ENCODE assay signal across 8 cellular contexts in the genomic region with DNA sequence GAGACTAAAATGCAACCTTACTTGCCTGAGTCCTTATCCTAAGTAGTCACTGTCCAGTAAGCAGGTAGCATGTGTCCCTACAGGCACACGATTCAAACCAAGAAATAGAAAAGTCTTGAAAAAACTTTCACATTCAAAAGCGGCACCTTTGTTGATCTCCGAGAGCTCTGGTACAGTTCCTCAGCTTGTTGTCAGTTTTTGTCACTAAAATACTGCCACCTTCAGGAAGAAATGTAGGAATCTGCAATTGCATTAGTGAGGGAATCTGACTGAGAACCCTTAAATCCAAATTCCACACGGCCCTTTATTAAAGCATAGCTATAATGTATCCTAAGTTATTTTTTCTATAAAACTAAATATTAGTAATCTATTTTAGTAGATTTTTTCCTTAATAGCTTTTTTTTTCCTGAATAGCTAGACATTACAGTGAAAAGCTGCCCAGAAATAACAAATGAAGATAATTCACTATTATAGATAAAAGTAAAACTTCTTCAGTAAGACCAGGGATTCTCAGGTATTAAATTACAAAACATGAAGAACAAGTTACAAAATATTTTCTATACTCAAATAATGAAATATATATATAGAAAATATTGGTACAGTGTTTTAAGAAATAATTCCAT. TPM values are rescaled to one million over a fixed set of nuclear protein-coding genes. Genes with fewer than 3 reads are reported as not detected.
A peak's percentile ranks its signal among the peaks of the same experiment; 100 is the strongest.
DNase-seq lines count a peak whose midpoint lies in the region; ATAC-seq and TF ChIP-seq lines count a peak whose summit lies in the region.

No MANE protein-coding gene starts in this region.

- CTCF ChIA-PET in activated CD4-positive, alpha-beta T cell treated with anti-CD3 and anti-CD28 coated beads, Interleukin-2, amount 10 ng/mL, durations not matched to agents 7 days and 5 days (lab: Charles Lee) = interaction anchor here (0.7 to 1.3 kb wide), 8 partner anchors 8 to 1792 kb away, joined by 3 to 9 read pairs (median 5); no protein-coding TSS in a partner anchor
- CTCF ChIA-PET in PC-9 (lab: Charles Lee) = interaction anchor here (0.5 to 2.9 kb wide), 17 partner anchors 8 to 1275 kb away, joined by 3 to 23 read pairs (median 4); no protein-coding TSS in a partner anchor

- H3K4me3 ChIP-seq in PC-9 (peak overlapping the region; percentile 43; the same call in 1 of the 2 replicates), choroid plexus epithelial cell (ENCODE audit: low read depth, low read length) (peak overlapping the region; percentile 47), right lobe of liver (no peak overlapping the region), upper lobe of left lung (peak overlapping the region in 2 of 4 donors; percentile 21 to 22)

- no peaks in the 10 kb centered on the region for H3K9me3 Mint-ChIP-seq in activated CD4-positive, alpha-beta T cell treated with anti-CD3 and anti-CD28 coated beads, Interleukin-2, amount 10 ng/mL, durations not matched to agents 7 days and 5 days

- TF ChIP-seq POLR2A in right lobe of liver (IDR thresholded peaks at IDR 0.05) (no peak), upper lobe of left lung (IDR thresholded peaks at IDR 0.05) (no peak)

- BruUV-seq in PC-9 (replicated peaks; lab: Mats Ljungman, UMichigan) = no TSS peak

- peak; percentile 45 for DNase-seq in activated CD4-positive, alpha-beta T cell treated with anti-CD3 and anti-CD28 coated beads, Interleukin-2, amount 10 ng/mL, durations not matched to agents 7 days and 5 days
- DNase-seq in activated CD4-positive, alpha-beta T cell treated with anti-CD3 and anti-CD28 coated beads, Interleukin-2, amount 50 U/mL, for 48 hours = no peak
- peak; percentile 82 for DNase-seq in HT1080 (ENCODE audit: low read depth)
- DNase-seq in PC-9 = peak; percentile 30 to 76
- peak; percentile 89 for DNase-seq in choroid plexus epithelial cell (ENCODE audit: low read depth)
- no peak for DNase-seq in right lobe of liver
- no peak for DNase-seq in upper lobe of left lung

- H3K36me3 Mint-ChIP-seq in activated CD4-positive, alpha-beta T cell treated with anti-CD3 and anti-CD28 coated beads, Interleukin-2, amount 10 ng/mL, durations not matched to agents 7 days and 5 days (ENCODE audit: low read depth) = no peaks in the 10 kb centered on the region

- H3K27ac ChIP-seq in PC-9 (no peak overlapping the region), right lobe of liver (no peak overlapping the region), upper lobe of left lung (no peak overlapping the region)

- no peaks in the 10 kb centered on the region for H4K20me1 ChIP-seq in PC-9 (ENCODE audit: insufficient read depth)

- peaks cover 22% of the 10 kb centered on the region for H3K27me3 Mint-ChIP-seq in activated CD4-positive, alpha-beta T cell treated with anti-CD3 and anti-CD28 coated beads, Interleukin-2, amount 10 ng/mL, durations not matched to agents 7 days and 5 days

- peaks cover 3% of the 10 kb centered on the region for H3K4me1 Mint-ChIP-seq in activated CD4-positive, alpha-beta T cell treated with anti-CD3 and anti-CD28 coated beads, Interleukin-2, amount 10 ng/mL, durations not matched to agents 7 days and 5 days

- WGBS in right lobe of liver (ENCODE audit: insufficient coverage, low coverage, low lambda C conversion rate, missing lambda C conversion rate) = under 1% methylated on average over 4 of the region's 4 CpGs
- 0 to 1% methylated on average over 4 of the region's 4 CpGs for WGBS in upper lobe of left lung, 2 donors

- no peak for TF ChIP-seq EP300 in upper lobe of left lung (IDR thresholded peaks at IDR 0.05)

- peak overlapping the region; percentile 80; the same call in 1 of the 2 replicates for H2AFZ ChIP-seq in PC-9

- H3K9me2 ChIP-seq in PC-9 (ENCODE audit: insufficient read depth) = no peaks in the 10 kb centered on the region

- no peaks in the 10 kb centered on the region for H3K27me3 ChIP-seq in PC-9 (ENCODE audit: insufficient read depth, low read depth)
- H3K27me3 ChIP-seq in right lobe of liver = no peaks in the 10 kb centered on the region
- H3K27me3 ChIP-seq in upper lobe of left lung = no peaks in the 10 kb centered on the region

- no peak overlapping the region for H3K4me3 Mint-ChIP-seq in activated CD4-positive, alpha-beta T cell treated with anti-CD3 and anti-CD28 coated beads, Interleukin-2, amount 10 ng/mL, durations not matched to agents 7 days and 5 days

- H3K9me3 ChIP-seq in PC-9 (ENCODE audit: insufficient read depth, low read depth) (no peaks in the 10 kb centered on the region), right lobe of liver (peaks cover 0 to 2% (median 0%) of the 10 kb centered on the region in 4 donors), upper lobe of left lung (no peaks in the 10 kb centered on the region)

- POLR2A ChIA-PET in activated CD4-positive, alpha-beta T cell treated with anti-CD3 and anti-CD28 coated beads, Interleukin-2, amount 10 ng/mL, durations not matched to agents 7 days and 5 days (lab: Charles Lee) = interaction anchor here (0.6 kb wide), 1 partner anchor 10 kb away, joined by 3 read pairs; no protein-coding TSS in a partner anchor
- POLR2A ChIA-PET in PC-9 (lab: Charles Lee; ENCODE audit: unreplicated experiment) = interaction anchor here (0.7 kb wide), 2 partner anchors 9 to 603 kb away, joined by 6 to 7 read pairs; no protein-coding TSS in a partner anchor

- H3K27ac Mint-ChIP-seq in activated CD4-positive, alpha-beta T cell treated with anti-CD3 and anti-CD28 coated beads, Interleukin-2, amount 10 ng/mL, durations not matched to agents 7 days and 5 days = no peak overlapping the region

- peak overlapping the region; percentile 77 for H3K4me2 ChIP-seq in PC-9

- no peaks in the 10 kb centered on the region for H3K36me3 ChIP-seq in PC-9 (ENCODE audit: low read depth)
- H3K36me3 ChIP-seq in right lobe of liver = no peaks in the 10 kb centered on the region
- H3K36me3 ChIP-seq in upper lobe of left lung = no peaks in the 10 kb centered on the region

- H3K4me1 ChIP-seq in PC-9 (replicated peaks; ENCODE audit: insufficient read depth) = peaks cover 11% of the 10 kb centered on the region; the same call in 1 of the 2 replicates
- no peaks in the 10 kb centered on the region for H3K4me1 ChIP-seq in right lobe of liver
- H3K4me1 ChIP-seq in upper lobe of left lung = peaks cover 0 to 10% (median 4%) of the 10 kb centered on the region in 4 donors

- intact Hi-C loops in PC-9 (cut with micrococcal nuclease; ENCODE audit: unreplicated experiment) = loop anchor here (1.0 to 10.0 kb wide), 2 partner anchors 149 to 244 kb away; no protein-coding TSS in a partner anchor
- intact Hi-C loops in right lobe of liver (cut with DNase I) = no loop called here

- H3F3A ChIP-seq in PC-9 (ENCODE audit: insufficient read depth, low read depth) = no peaks in the 10 kb centered on the region

- ATAC-seq in GM21528 (IDR thresholded peaks at IDR 0.05; ENCODE audit: low FRiP score, unreplicated experiment) = peak; percentile 71
- ATAC-seq in right lobe of liver = peak; percentile 84 to 94 (median 90)
- peak in 1 of 2 donors; percentile 84 for ATAC-seq in upper lobe of left lung (ENCODE audit: low FRiP score in 2 of 2)

- TF ChIP-seq CTCF in PC-9 (conservative IDR thresholded peaks at IDR 0.05) (peak; percentile 93), choroid plexus epithelial cell (conservative IDR thresholded peaks at IDR 0.05; ENCODE audit: low read depth, low read length) (peak; percentile 70), right lobe of liver (IDR thresholded peaks at IDR 0.05) (peak; percentile 60 to 75 (median 72)), upper lobe of left lung (IDR thresholded peaks at IDR 0.05) (peak in 5 of 6 experiments; percentile 42 to 61 (median 55))

- H3K79me2 ChIP-seq in PC-9 (ENCODE audit: low read depth) = no peaks in the 10 kb centered on the region

RNA-seq across cellular contexts. Expression of a gene that starts 44.0 kb away (rescaled TPM):
- not detected for total RNA-seq in activated CD4-positive, alpha-beta T cell treated with anti-CD3 and anti-CD28 coated beads, Interleukin-2, amount 10 ng/mL, durations not matched to agents 7 days and 5 days
- not detected in 2 replicates for total RNA-seq in HT1080 (2014; rRNA removed; shearing (Covaris generic))
- not detected in 2 replicates for polyA plus RNA-seq in HT1080 (2015; cell fraction: cytosol; rRNA removed)
- polyA plus RNA-seq in HT1080 (2015; cell fraction: nucleus; rRNA removed) = not detected in 2 replicates
- total RNA-seq in PC-9 (2021) = not detected in 2 replicates
- total RNA-seq in right lobe of liver = not detected
- not detected for total RNA-seq in upper lobe of left lung

Comparison
In these comparisons a context has a peak if more than half of its experiments do, and no peak if none do; other contexts are left out.
1. DNase-seq: peak in activated CD4-positive, alpha-beta T cell treated with anti-CD3 and anti-CD28 coated beads, Interleukin-2, amount 10 ng/mL, durations not matched to agents 7 days and 5 days (single experiment), HT1080 (single experiment), PC-9 (2 of 2) and choroid plexus epithelial cell (single experiment); none in activated CD4-positive, alpha-beta T cell treated with anti-CD3 and anti-CD28 coated beads, Interleukin-2, amount 50 U/mL, for 48 hours (0 of 2), right lobe of liver (0 of 3) and upper lobe of left lung (0 of 2).
2. H3K4me3 ChIP-seq: peak in PC-9 (single experiment) and choroid plexus epithelial cell (single experiment); none in right lobe of liver (0 of 3).
3. Peak in every context shown above with its lines, with median percentiles within 50 percentile points of each other: CTCF ChIP-seq.